8 cellular contexts compared by ENCODE assay signal in the genomic region with DNA sequence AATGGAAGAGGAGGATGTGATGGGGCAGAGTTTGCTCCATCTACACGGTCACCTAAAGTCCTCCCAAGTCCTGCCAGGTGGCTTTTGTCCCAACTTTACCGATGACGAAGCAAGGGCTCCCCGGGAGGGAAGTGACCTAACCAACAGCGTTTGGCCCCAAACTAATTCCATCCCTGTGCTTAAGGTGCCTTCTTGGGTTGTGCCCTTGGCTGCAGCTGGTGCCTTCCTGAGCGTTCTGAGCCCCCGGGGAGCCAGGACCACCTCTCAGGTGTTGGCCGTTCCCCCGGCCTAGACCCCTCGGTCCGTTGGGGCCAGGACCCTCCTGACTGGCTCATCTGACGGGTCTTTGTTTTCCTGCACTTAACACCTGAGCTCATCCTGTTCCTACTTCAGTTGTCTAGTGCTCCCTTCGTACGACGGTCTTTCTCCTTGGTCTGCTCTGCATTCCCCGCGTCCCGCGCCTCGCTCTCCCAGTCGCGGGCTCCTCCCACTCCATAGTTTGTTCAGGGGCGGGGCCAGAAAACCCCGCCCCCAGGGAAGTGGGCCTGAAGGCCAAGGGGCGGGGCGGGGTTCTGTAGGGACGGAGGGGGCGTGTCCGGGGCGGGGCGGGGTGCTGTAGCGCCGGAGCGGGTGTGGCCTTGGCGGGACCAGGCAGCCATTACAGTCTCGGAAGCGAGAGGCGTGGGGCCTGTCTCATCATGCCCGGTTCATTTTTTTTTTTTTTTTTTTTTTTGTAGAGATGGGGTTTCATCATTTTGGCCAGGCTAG. TPM values are rescaled to one million over a fixed set of nuclear protein-coding genes. Genes with fewer than 3 reads are reported as not detected.
DNase-seq lines count a peak whose midpoint lies in the region; ATAC-seq and TF ChIP-seq lines count a peak whose summit lies in the region.

No MANE protein-coding gene starts in this region.

- no peaks in the 10 kb centered on the region for H3K27me3 Mint-ChIP-seq in activated CD4-positive, alpha-beta memory T cell treated with anti-CD3 and anti-CD28 coated beads for 36 hours

- H3K36me3 Mint-ChIP-seq in activated CD4-positive, alpha-beta memory T cell treated with anti-CD3 and anti-CD28 coated beads for 36 hours, result no peaks in the 10 kb centered on the region

- peak overlapping the region; percentile 54 for H3K27ac Mint-ChIP-seq in activated CD4-positive, alpha-beta memory T cell treated with anti-CD3 and anti-CD28 coated beads for 36 hours

- H3K4me1 ChIP-seq in lower lobe of right lung (peaks cover 34% of the 10 kb centered on the region), SJCRH30 (peaks cover 18% of the 10 kb centered on the region)

- H3K36me3 ChIP-seq in GM06990 (ENCODE audit: control insufficient read depth, insufficient read depth, low read length), result no peaks in the 10 kb centered on the region
- no peaks in the 10 kb centered on the region for H3K36me3 ChIP-seq in lower lobe of right lung
- no peaks in the 10 kb centered on the region for H3K36me3 ChIP-seq in SJCRH30

- CTCF ChIA-PET in activated CD4-positive, alpha-beta memory T cell treated with anti-CD3 and anti-CD28 coated beads for 36 hours (lab: Charles Lee), result interaction anchor here (1.1 to 13.1 kb wide), 5 partner anchors 29 to 72 kb away, joined by 4 to 266 read pairs (median 6); no protein-coding TSS in a partner anchor

- H3K4me3 Mint-ChIP-seq in activated CD4-positive, alpha-beta memory T cell treated with anti-CD3 and anti-CD28 coated beads for 36 hours, result peak overlapping the region; percentile 65

- peak; percentile 88 for DNase-seq in GM06990 (ENCODE audit: extremely low read depth, insufficient read length)
- peak; percentile 52 for DNase-seq in NCI-H524 treated with DMSO at 0.1 percent for 48 hours (lab: John Stamatoyannopoulos, UW)
- DNase-seq in activated CD4-positive, alpha-beta memory T cell treated with anti-CD3 and anti-CD28 coated beads for 36 hours, result peak; percentile 97
- DNase-seq in dorsolateral prefrontal cortex, result peak in 9 of 10 donors; percentile 35 to 72 (median 47)
- DNase-seq in lower lobe of right lung, result peak; percentile 97
- DNase-seq in stimulated activated CD4-positive, alpha-beta T cell treated with anti-CD3 and anti-CD28 coated beads, TNF-alpha, amount 100 ng/mL, for 48 hours (ENCODE audit: low read depth in 3 of 3), result peak; percentile 90 to 99 (median 94)
- DNase-seq in SJCRH30, result no peak

- H3K27ac ChIP-seq in dorsolateral prefrontal cortex (no peak overlapping the region), lower lobe of right lung (peak overlapping the region; percentile 31), SJCRH30 (no peak overlapping the region)

- H3K9me3 Mint-ChIP-seq in activated CD4-positive, alpha-beta memory T cell treated with anti-CD3 and anti-CD28 coated beads for 36 hours, result no peaks in the 10 kb centered on the region

- POLR2A ChIA-PET in activated CD4-positive, alpha-beta memory T cell treated with anti-CD3 and anti-CD28 coated beads for 36 hours (lab: Charles Lee), result interaction anchor here (1.5 kb wide), 1 partner anchor 34 kb away, joined by 4 read pairs; the partner anchor contains the start of gene IL32

- H3K9me3 ChIP-seq in lower lobe of right lung, result no peaks in the 10 kb centered on the region
- H3K9me3 ChIP-seq in SJCRH30 (replicated peaks), result no peaks in the 10 kb centered on the region

- no peaks in the 10 kb centered on the region for H3K27me3 ChIP-seq in GM06990 (replicated peaks; ENCODE audit: control insufficient read depth, insufficient read depth, low read length)
- H3K27me3 ChIP-seq in dorsolateral prefrontal cortex, result peaks cover 0 to 44% (median 11%) of the 10 kb centered on the region in 45 donors
- H3K27me3 ChIP-seq in lower lobe of right lung (ENCODE audit: low read depth), result no peaks in the 10 kb centered on the region
- no peaks in the 10 kb centered on the region for H3K27me3 ChIP-seq in SJCRH30

- intact Hi-C loops in activated CD4-positive, alpha-beta memory T cell treated with anti-CD3 and anti-CD28 coated beads for 36 hours (cut with micrococcal nuclease), result loop anchor here (1.0 to 2.0 kb wide), 5 partner anchors 24 to 77 kb away; partner anchors contain the start of gene HCFC1R1
- intact Hi-C loops in dorsolateral prefrontal cortex (cut with DNase I), result no loop called here
- intact Hi-C loops in lower lobe of right lung (cut with DNase I), result no loop called here

- peak overlapping the region; percentile 29; the same call in 1 of the 2 replicates for H3K4me3 ChIP-seq in GM06990 (replicated peaks; ENCODE audit: low read depth, low read length)
- peak overlapping the region in 35 of 59 donors; percentile 0 to 46 (median 27) for H3K4me3 ChIP-seq in dorsolateral prefrontal cortex
- H3K4me3 ChIP-seq in lower lobe of right lung, result peak overlapping the region; percentile 44
- no peak overlapping the region for H3K4me3 ChIP-seq in SJCRH30

- ATAC-seq in HG03045 (IDR thresholded peaks at IDR 0.05; ENCODE audit: unreplicated experiment) (peak; percentile 55), lower lobe of right lung (peak; percentile 96 to 97)

- TF ChIP-seq CTCF in GM06990 (IDR thresholded peaks at IDR 0.05; ENCODE audit: insufficient read depth, low read length, poor library complexity, severe bottlenecking) (no peak), dorsolateral prefrontal cortex (IDR thresholded peaks at IDR 0.05 in 54 of 56, conservative IDR thresholded peaks at IDR 0.05 in 2 of 56; ENCODE audit: low read depth in 1 of 56, partially characterized antibody in 56 of 56) (peak in 1 of 56 donors; percentile 10), lower lobe of right lung (IDR thresholded peaks at IDR 0.05) (no peak)

- peaks cover 39% of the 10 kb centered on the region for H3K4me1 Mint-ChIP-seq in activated CD4-positive, alpha-beta memory T cell treated with anti-CD3 and anti-CD28 coated beads for 36 hours (ENCODE audit: low read depth)

RNA-seq across cellular contexts. Expression of gene ZSCAN10, which starts 0.8 kb away (rescaled TPM):
- under 1 TPM in 1 of 2 experiments, not detected in 1; 0.19 TPM for total RNA-seq in activated CD4-positive, alpha-beta memory T cell treated with anti-CD3 and anti-CD28 coated beads for 36 hours
- total RNA-seq in dorsolateral prefrontal cortex (under 1 TPM in 8 of 120 experiments, not detected in 112; 0.28 to 0.84 (median 0.41) TPM), lower lobe of right lung (not detected)
- total RNA-seq in SJCRH30 (2014; rRNA removed; shearing (Covaris generic)), result 0.73 and 0.76 TPM in 2 replicates

RNA-seq across cellular contexts. Expression of gene ZNF205, which starts 12.5 kb away (rescaled TPM):
- total RNA-seq in activated CD4-positive, alpha-beta memory T cell treated with anti-CD3 and anti-CD28 coated beads for 36 hours, result under 1 TPM in 1 of 2 experiments, not detected in 1; 0.21 TPM
- total RNA-seq in dorsolateral prefrontal cortex (10 to 100 TPM in 64 of 120 experiments, 1 to 10 TPM in 56; 6.4 to 18.5 (median 10.4) TPM), lower lobe of right lung (11.9 TPM)
- total RNA-seq in SJCRH30 (2014; rRNA removed; shearing (Covaris generic)), result 12.9 and 13.7 TPM in 2 replicates

RNA-seq across cellular contexts. Expression of gene IL32, which starts 34.5 kb away (rescaled TPM):
- 1,000 to 10,000 TPM; 2,504 to 2,532 TPM for total RNA-seq in activated CD4-positive, alpha-beta memory T cell treated with anti-CD3 and anti-CD28 coated beads for 36 hours
- total RNA-seq in dorsolateral prefrontal cortex (10 to 100 TPM in 42 of 120 experiments, 1 to 10 TPM in 78; 1.7 to 41.8 (median 8.0) TPM), lower lobe of right lung (79.1 TPM)
- 158 and 177 TPM in 2 replicates for total RNA-seq in SJCRH30 (2014; rRNA removed; shearing (Covaris generic))

RNA-seq across cellular contexts. Expression of gene ZNF213, which starts 34.9 kb away (rescaled TPM):
- total RNA-seq in activated CD4-positive, alpha-beta memory T cell treated with anti-CD3 and anti-CD28 coated beads for 36 hours, result 1 to 10 TPM; 9.0 TPM
- total RNA-seq in dorsolateral prefrontal cortex (10 to 100 TPM; 15.3 to 32.9 (median 20.5) TPM), lower lobe of right lung (10.2 TPM)
- 2.5 and 3.0 TPM in 2 replicates for total RNA-seq in SJCRH30 (2014; rRNA removed; shearing (Covaris generic))

RNA-seq across cellular contexts. Expression of gene MMP25, which starts 53.6 kb away (rescaled TPM):
- 1 to 10 TPM; 2.2 TPM for total RNA-seq in activated CD4-positive, alpha-beta memory T cell treated with anti-CD3 and anti-CD28 coated beads for 36 hours
- 1 to 10 TPM in 38 of 120 experiments, under 1 TPM in 76, not detected in 6; 0.12 to 7.8 (median 0.77) TPM for total RNA-seq in dorsolateral prefrontal cortex
- 22.7 TPM for total RNA-seq in lower lobe of right lung
- 0.06 and 0.13 TPM in 2 replicates for total RNA-seq in SJCRH30 (2014; rRNA removed; shearing (Covaris generic))

Comparison
In these comparisons a context has a peak if more than half of its experiments do, and no peak if none do; other contexts are left out.
1. DNase-seq: peak in GM06990 (single experiment), NCI-H524 treated with DMSO at 0.1 percent for 48 hours (single experiment), activated CD4-positive, alpha-beta memory T cell treated with anti-CD3 and anti-CD28 coated beads for 36 hours (single experiment), dorsolateral prefrontal cortex (9 of 10), lower lobe of right lung (single experiment) and stimulated activated CD4-positive, alpha-beta T cell treated with anti-CD3 and anti-CD28 coated beads, TNF-alpha, amount 100 ng/mL, for 48 hours (3 of 3); none in SJCRH30 (0 of 2).
2. RNA of gene ZNF205, which starts 12.5 kb away (total RNA-seq): 12.9 to 13.7 TPM in SJCRH30, 11.9 TPM in lower lobe of right lung (single experiment) and 6.4 to 18.5 TPM in dorsolateral prefrontal cortex; 0.21 TPM in activated CD4-positive, alpha-beta memory T cell treated with anti-CD3 and anti-CD28 coated beads for 36 hours; every median in the first group is over 4 times any median in the second.
3. RNA of gene IL32, which starts 34.5 kb away (total RNA-seq): 2,504 to 2,532 TPM in activated CD4-positive, alpha-beta memory T cell treated with anti-CD3 and anti-CD28 coated beads for 36 hours; 158 to 177 TPM in SJCRH30, 79.1 TPM in lower lobe of right lung (single experiment) and 1.7 to 41.8 TPM in dorsolateral prefrontal cortex; every median in the first group is over 10 times any median in the second.